Comparison of ENCODE assay signal across 25 cellular contexts in the genomic region with DNA sequence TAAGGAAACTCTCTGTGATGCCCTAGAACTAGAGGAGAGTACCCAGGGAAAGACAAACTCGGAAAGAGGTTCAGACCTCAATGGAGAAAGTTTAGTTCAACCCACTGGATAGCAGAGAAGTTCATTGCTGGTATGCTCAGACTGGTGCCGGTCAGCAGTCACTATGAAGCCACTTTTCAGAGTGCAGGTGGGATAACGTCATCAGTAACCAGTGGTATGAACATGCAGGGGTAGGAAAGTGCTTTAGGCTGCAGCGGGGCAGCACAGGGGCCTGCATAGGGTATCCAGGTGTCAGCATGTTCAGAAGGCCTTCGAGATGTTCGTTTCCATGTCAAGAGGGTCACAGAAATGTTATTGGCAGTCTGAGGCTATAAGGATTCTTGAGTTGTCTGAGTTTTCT. TPM values are rescaled to one million over a fixed set of nuclear protein-coding genes. Genes with fewer than 3 reads are reported as not detected.
"Had no signal": no experiment of that assay in that cellular context is flagged by ENCODE, and none has a peak within 500 bp of the region (broad histone marks: within the 10 kb centered on the region; RNA-seq: fewer than 3 reads in every experiment).

No MANE protein-coding gene starts in this region.

- H3K9me3 ChIP-seq: SK-N-SH had no signal

- ATAC-seq: Panc1, PC-3 had no signal

- H3K4me2 ChIP-seq: SK-N-SH had no signal

- DNase-seq: Karpas-422; KG1; MM.1S; NCI-H1092 treated with DMSO at 0.1 percent for 48 hours; NCI-H1436; NCI-H187; NCI-H2029; NCI-H2081 treated with DMSO at 0.1 percent for 48 hours; NCI-H2171; NCI-H226; NCI-H446; NCI-H510A; NCI-H524 treated with DMSO at 0.1 percent for 48 hours; NCI-H69; NCI-H774; NK-92 treated with Interleukin-12 subunit alpha and Interleukin-12 subunit beta, amount 100 ng/mL, for 24 hours; PC-3; SHP77; SK-N-SH; SW 1271 had no signal

- H3K27ac ChIP-seq: RWPE1 had no signal

- H3K9ac ChIP-seq: SK-N-SH had no signal

RNA-seq across cellular contexts. Expression of a gene that starts 20.8 kb away (rescaled TPM):
- total RNA-seq: HT1080, OCI-LY7, PC-3, SK-MEL-5 had no signal
- polyA plus RNA-seq: SK-N-SH had no signal
